Comparison of ENCODE assay signal across 2 cellular contexts in the genomic region with DNA sequence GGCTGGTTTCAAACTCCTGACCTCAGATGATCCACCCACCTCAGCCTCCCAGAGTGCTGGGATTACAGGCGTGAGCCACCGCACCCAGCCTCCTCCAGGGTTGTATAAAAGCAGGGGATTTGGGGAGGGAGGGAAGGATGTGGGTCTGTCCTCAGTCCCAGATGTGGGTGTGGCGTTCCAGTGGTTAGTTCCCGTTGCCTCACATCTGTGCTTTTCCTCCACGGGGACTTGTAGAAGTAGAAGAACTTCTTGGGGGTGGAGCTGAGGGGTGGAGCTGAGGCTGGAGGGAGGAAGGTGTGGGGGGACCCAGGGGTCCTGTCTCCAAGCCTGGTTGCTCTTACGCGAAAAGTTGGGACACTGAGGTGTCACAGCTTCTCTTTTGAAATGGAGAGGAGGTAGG.
TF ChIP-seq lines count a peak whose summit lies in the region.

No MANE protein-coding gene starts in this region.

TF ChIP-seq in IMR-90, 13 proteins besides CTCF, POLR2A, EP300 and RAD21:
- no peak for TF ChIP-seq RFX5 (IDR thresholded peaks at IDR 0.05; ENCODE audit: low read depth, low read length)
- no peak for TF ChIP-seq CHD1 (IDR thresholded peaks at IDR 0.05; ENCODE audit: low read depth, low read length)
- TF ChIP-seq MAFK (IDR thresholded peaks at IDR 0.05; ENCODE audit: low read depth, low read length), result no peak
- TF ChIP-seq, protein P1, sequence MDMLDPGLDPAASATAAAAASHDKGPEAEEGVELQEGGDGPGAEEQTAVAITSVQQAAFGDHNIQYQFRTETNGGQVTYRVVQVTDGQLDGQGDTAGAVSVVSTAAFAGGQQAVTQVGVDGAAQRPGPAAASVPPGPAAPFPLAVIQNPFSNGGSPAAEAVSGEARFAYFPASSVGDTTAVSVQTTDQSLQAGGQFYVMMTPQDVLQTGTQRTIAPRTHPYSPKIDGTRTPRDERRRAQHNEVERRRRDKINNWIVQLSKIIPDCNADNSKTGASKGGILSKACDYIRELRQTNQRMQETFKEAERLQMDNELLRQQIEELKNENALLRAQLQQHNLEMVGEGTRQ (IDR thresholded peaks at IDR 0.05; ENCODE audit: low read depth, low read length), result no peak
- no peak for TF ChIP-seq NFE2L2 (IDR thresholded peaks at IDR 0.05; ENCODE audit: low read depth, low read length)

TF ChIP-seq in HepG2, 621 proteins besides CTCF, POLR2A, EP300 and RAD21:
- TF ChIP-seq, protein P2, sequence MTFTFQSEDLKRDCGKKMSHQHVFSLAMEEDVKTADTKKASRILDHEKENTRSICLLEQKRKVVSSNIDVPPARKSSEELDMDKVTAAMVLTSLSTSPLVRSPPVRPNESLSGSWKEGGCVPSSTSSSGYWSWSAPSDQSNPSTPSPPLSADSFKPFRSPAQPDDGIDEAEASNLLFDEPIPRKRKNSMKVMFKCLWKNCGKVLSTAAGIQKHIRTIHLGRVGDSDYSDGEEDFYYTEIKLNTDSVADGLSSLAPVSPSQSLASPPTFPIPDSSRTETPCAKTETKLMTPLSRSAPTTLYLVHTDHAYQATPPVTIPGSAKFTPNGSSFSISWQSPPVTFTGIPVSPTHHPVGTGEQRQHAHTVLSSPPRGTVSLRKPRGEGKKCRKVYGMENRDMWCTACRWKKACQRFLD (CRISPR knock-in tag; IDR thresholded peaks at IDR 0.05; ENCODE audit: borderline replicate concordance), result no peak
- TF ChIP-seq GFI1 (CRISPR knock-in tag; IDR thresholded peaks at IDR 0.05; ENCODE audit: borderline replicate concordance) (no peak), CREB1 (IDR thresholded peaks at IDR 0.05) (no peak), CREB1 (CRISPR knock-in tag; IDR thresholded peaks at IDR 0.05) (no peak), ESRRA (CRISPR knock-in tag; IDR thresholded peaks at IDR 0.05; ENCODE audit: low read depth) (no peak), ISL2 (CRISPR knock-in tag; IDR thresholded peaks at IDR 0.05) (no peak), ZNF530 (CRISPR knock-in tag; IDR thresholded peaks at IDR 0.05; ENCODE audit: low read depth) (no peak), NFKBIZ (CRISPR knock-in tag; IDR thresholded peaks at IDR 0.05) (no peak), POLR2AphosphoS2 (IDR thresholded peaks at IDR 0.05; ENCODE audit: low read depth, low read length) (no peak), ZFX (CRISPR knock-in tag; IDR thresholded peaks at IDR 0.05; ENCODE audit: low read depth) (no peak), ZMYM2 (CRISPR knock-in tag; IDR thresholded peaks at IDR 0.05) (no peak), CEBPG (CRISPR knock-in tag; IDR thresholded peaks at IDR 0.05) (no peak)
- TF ChIP-seq, protein P3, sequence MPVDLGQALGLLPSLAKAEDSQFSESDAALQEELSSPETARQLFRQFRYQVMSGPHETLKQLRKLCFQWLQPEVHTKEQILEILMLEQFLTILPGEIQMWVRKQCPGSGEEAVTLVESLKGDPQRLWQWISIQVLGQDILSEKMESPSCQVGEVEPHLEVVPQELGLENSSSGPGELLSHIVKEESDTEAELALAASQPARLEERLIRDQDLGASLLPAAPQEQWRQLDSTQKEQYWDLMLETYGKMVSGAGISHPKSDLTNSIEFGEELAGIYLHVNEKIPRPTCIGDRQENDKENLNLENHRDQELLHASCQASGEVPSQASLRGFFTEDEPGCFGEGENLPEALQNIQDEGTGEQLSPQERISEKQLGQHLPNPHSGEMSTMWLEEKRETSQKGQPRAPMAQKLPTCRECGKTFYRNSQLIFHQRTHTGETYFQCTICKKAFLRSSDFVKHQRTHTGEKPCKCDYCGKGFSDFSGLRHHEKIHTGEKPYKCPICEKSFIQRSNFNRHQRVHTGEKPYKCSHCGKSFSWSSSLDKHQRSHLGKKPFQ (CRISPR knock-in tag; IDR thresholded peaks at IDR 0.05; ENCODE audit: insufficient replicate concordance), result no peak
